ENCODE assay signal across 8 cellular contexts in the genomic region with DNA sequence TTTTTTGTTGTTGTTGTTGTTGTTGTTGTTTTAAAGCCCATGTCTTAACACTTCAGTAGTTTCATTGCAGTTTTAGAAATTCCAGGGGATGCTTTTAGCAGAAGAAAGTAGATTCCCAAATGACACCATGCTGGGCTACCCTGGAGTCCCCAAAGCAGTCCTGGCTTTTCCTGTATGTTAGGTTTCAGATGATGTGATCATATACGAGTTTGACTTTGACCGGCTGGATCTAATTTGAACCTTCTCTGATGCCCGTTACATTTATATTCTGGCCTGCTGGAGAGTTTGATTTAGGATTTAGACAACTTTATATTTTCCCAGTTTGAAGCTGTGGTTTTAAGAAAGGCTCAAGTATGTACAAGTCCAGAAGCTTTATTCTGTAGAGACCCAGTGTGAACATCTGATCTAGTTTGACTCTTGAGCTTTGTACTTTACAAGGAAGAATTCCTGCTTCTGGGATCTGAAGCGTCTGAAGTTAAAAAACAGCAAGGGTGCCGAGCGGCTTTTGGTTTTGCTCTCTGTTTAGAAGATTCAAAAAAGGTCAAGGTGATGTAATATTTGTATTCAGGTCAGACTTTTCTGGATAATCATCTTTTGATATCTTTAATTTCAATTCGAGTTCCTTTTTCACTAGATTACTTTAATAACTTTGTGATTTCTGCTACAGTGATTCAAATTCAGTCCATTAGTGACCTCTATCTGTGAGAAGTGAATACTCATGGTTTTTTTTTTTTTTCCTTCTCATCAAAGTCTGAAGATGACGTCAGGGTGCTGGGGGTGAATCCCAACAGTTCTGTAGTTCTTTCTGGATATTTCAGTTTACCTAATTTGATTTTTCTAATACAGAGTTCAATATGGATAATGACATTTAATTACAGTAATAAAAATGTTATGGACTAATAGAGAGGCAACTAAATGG. TPM values are rescaled to one million over a fixed set of nuclear protein-coding genes. Genes with fewer than 3 reads are reported as not detected.
DNase-seq lines count a peak whose midpoint lies in the region; ATAC-seq, FAIRE-seq and TF ChIP-seq lines count a peak whose summit lies in the region.

No MANE protein-coding gene starts in this region.

- H3F3A ChIP-seq in SK-N-SH (replicated peaks; ENCODE audit: insufficient read depth): peaks cover 24% of the 10 kb centered on the region

- H3K4me2 ChIP-seq in SK-N-SH: peak overlapping the region; percentile 96; the same call in 1 of the 2 replicates

- CTCF ChIA-PET in SK-N-SH (lab: Yijun Ruan, JAX): no interaction called here

- FAIRE-seq in HTR-8/SVneo (lab: Jason Lieb, UNC): no peak

- H2AFZ ChIP-seq in SK-N-SH (ENCODE audit: low read depth): peak overlapping the region; percentile 3; the same call in 1 of the 2 replicates

- H3K36me3 ChIP-seq in SK-N-SH (replicated peaks in 1 of 2; ENCODE audit: control insufficient read depth in 1 of 2, insufficient read depth in 2 of 2, low read length in 1 of 2) (no peaks in the 10 kb centered on the region), heart right ventricle (no peaks in the 10 kb centered on the region), subcutaneous abdominal adipose tissue (ENCODE audit: control insufficient read depth in 5 of 5, insufficient read depth in 5 of 5, low read length in 5 of 5) (no peaks in the 10 kb centered on the region)

- H3K79me2 ChIP-seq in SK-N-SH (ENCODE audit: insufficient read depth): peaks cover 91% of the 10 kb centered on the region

- TF ChIP-seq CTCF in SK-N-SH (IDR thresholded peaks at IDR 0.05): peak; percentile 77
- peak in 7 of 9 donors; percentile 34 to 70 (median 56) for TF ChIP-seq CTCF in heart right ventricle (IDR thresholded peaks at IDR 0.05)

- H3K9ac ChIP-seq in SK-N-SH (peak overlapping the region; percentile 79; the same call in 1 of the 2 replicates), subcutaneous abdominal adipose tissue (ENCODE audit: low read length in 5 of 5) (peak overlapping the region in 2 of 5 donors; percentile 19 to 59)

- H4K20me1 ChIP-seq in SK-N-SH (ENCODE audit: insufficient read depth): peaks cover 24% of the 10 kb centered on the region

- peak overlapping the region; percentile 66 to 86; a peak in 2 of 4 replicates for H3K4me3 ChIP-seq in SK-N-SH (ENCODE audit: low read depth in 2 of 2, low read length in 1 of 2)
- H3K4me3 ChIP-seq in heart right ventricle: peak overlapping the region in 5 of 10 donors; percentile 19 to 65 (median 36)
- peak overlapping the region in 3 of 5 donors; percentile 34 to 86 (median 83) for H3K4me3 ChIP-seq in subcutaneous abdominal adipose tissue (ENCODE audit: low read depth in 1 of 5, low read length in 5 of 5)

- H3K9me3 ChIP-seq in SK-N-SH (no peaks in the 10 kb centered on the region), heart right ventricle (no peaks in the 10 kb centered on the region), subcutaneous abdominal adipose tissue (ENCODE audit: control insufficient read depth in 5 of 5, low read length in 5 of 5) (no peaks in the 10 kb centered on the region)

- 22% methylated on average over 8 of the region's 8 CpGs for WGBS in SK-N-SH (ENCODE audit: low lambda C conversion rate)
- 29 to 33% methylated on average over 8 of the region's 8 CpGs for WGBS in heart right ventricle, 2 donors

- TF ChIP-seq RAD21 in SK-N-SH (IDR thresholded peaks at IDR 0.05; ENCODE audit: low read length): peak; percentile 53

- H3K4me1 ChIP-seq in SK-N-SH (ENCODE audit: control insufficient read depth in 1 of 2, insufficient read depth in 2 of 2, low read depth in 1 of 2, low read length in 1 of 2) (peaks cover 0 to 14% of the 10 kb centered on the region in 2 experiments; a peak in 2 of 4 replicates), heart right ventricle (peaks cover 3 to 33% (median 23%) of the 10 kb centered on the region in 9 donors), subcutaneous abdominal adipose tissue (ENCODE audit: control insufficient read depth in 5 of 5, insufficient read depth in 5 of 5, low read length in 5 of 5) (peaks cover 8 to 49% (median 45%) of the 10 kb centered on the region in 5 donors)

- DNase-seq in HTR-8/SVneo (ENCODE audit: insufficient read length, low spot score) (peak; percentile 23), SK-N-SH (peak; percentile 27), heart right ventricle (no peak), GM19238 (ENCODE audit: insufficient read length, low spot score) (no peak)
- DNase-seq in activated CD4-positive, alpha-beta T cell treated with anti-CD3 and anti-CD28 coated beads for 4 hours: no peak

- H3K27ac ChIP-seq in SK-N-SH (ENCODE audit: low read depth in 2 of 2, low read length in 1 of 2): peak overlapping the region in 1 of 2 experiments; percentile 66; a peak in 2 of 4 replicates
- H3K27ac ChIP-seq in heart right ventricle: peak overlapping the region in 4 of 10 donors; percentile 5 to 29 (median 18)
- peak overlapping the region; percentile 70 for H3K27ac ChIP-seq in subcutaneous abdominal adipose tissue (ENCODE audit: low read depth, low read length)

- POLR2A ChIA-PET in SK-N-SH (lab: Yijun Ruan, JAX): no interaction called here

- H3K27me3 ChIP-seq in SK-N-SH (ENCODE audit: insufficient read depth): no peaks in the 10 kb centered on the region
- H3K27me3 ChIP-seq in heart right ventricle: peaks cover 0 to 51% (median 39%) of the 10 kb centered on the region in 7 donors
- peaks cover 0 to 16% (median 4%) of the 10 kb centered on the region in 5 donors for H3K27me3 ChIP-seq in subcutaneous abdominal adipose tissue (ENCODE audit: control insufficient read depth in 5 of 5, insufficient read depth in 4 of 5, low read length in 5 of 5)

- no peak for TF ChIP-seq EP300 in SK-N-SH (IDR thresholded peaks at IDR 0.05; ENCODE audit: borderline replicate concordance in 1 of 2, low read depth in 1 of 2, low read length in 1 of 2)

- intact Hi-C loops in heart right ventricle (cut with DNase I): loop anchor here in 4 of 10 donors (10.0 kb wide), 3 partner anchors 131 to 1531 kb away; no protein-coding TSS in a partner anchor

- no peaks in the 10 kb centered on the region for H3K9me2 ChIP-seq in SK-N-SH

- ATAC-seq in heart right ventricle: peak in 1 of 8 donors; percentile 39
- ATAC-seq in HG03175 (IDR thresholded peaks at IDR 0.05; ENCODE audit: unreplicated experiment): no peak
- ATAC-seq in HG02973 (IDR thresholded peaks at IDR 0.05; ENCODE audit: unreplicated experiment): no peak

TF ChIP-seq in SK-N-SH, 30 proteins besides CTCF, POLR2A, EP300 and RAD21:
- TF ChIP-seq ELF1 (IDR thresholded peaks at IDR 0.05) (no peak), MAX (IDR thresholded peaks at IDR 0.05; ENCODE audit: low read depth) (no peak), SMC3 (IDR thresholded peaks at IDR 0.05; ENCODE audit: low read depth, low read length) (no peak), MEF2A (IDR thresholded peaks at IDR 0.05; ENCODE audit: borderline replicate concordance, low read depth) (no peak), FOXM1 (IDR thresholded peaks at IDR 0.05; ENCODE audit: low read depth) (no peak), RCOR1 (IDR thresholded peaks at IDR 0.05; ENCODE audit: low read length) (no peak), TCF12 (IDR thresholded peaks at IDR 0.05) (no peak), RFX5 (IDR thresholded peaks at IDR 0.05; ENCODE audit: low read length) (no peak)
- TF ChIP-seq, protein P1, sequence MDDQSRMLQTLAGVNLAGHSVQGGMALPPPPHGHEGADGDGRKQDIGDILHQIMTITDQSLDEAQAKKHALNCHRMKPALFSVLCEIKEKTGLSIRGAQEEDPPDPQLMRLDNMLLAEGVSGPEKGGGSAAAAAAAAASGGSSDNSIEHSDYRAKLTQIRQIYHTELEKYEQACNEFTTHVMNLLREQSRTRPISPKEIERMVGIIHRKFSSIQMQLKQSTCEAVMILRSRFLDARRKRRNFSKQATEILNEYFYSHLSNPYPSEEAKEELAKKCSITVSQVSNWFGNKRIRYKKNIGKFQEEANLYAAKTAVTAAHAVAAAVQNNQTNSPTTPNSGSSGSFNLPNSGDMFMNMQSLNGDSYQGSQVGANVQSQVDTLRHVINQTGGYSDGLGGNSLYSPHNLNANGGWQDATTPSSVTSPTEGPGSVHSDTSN (IDR thresholded peaks at IDR 0.05): no peak
- TF ChIP-seq, protein P2, sequence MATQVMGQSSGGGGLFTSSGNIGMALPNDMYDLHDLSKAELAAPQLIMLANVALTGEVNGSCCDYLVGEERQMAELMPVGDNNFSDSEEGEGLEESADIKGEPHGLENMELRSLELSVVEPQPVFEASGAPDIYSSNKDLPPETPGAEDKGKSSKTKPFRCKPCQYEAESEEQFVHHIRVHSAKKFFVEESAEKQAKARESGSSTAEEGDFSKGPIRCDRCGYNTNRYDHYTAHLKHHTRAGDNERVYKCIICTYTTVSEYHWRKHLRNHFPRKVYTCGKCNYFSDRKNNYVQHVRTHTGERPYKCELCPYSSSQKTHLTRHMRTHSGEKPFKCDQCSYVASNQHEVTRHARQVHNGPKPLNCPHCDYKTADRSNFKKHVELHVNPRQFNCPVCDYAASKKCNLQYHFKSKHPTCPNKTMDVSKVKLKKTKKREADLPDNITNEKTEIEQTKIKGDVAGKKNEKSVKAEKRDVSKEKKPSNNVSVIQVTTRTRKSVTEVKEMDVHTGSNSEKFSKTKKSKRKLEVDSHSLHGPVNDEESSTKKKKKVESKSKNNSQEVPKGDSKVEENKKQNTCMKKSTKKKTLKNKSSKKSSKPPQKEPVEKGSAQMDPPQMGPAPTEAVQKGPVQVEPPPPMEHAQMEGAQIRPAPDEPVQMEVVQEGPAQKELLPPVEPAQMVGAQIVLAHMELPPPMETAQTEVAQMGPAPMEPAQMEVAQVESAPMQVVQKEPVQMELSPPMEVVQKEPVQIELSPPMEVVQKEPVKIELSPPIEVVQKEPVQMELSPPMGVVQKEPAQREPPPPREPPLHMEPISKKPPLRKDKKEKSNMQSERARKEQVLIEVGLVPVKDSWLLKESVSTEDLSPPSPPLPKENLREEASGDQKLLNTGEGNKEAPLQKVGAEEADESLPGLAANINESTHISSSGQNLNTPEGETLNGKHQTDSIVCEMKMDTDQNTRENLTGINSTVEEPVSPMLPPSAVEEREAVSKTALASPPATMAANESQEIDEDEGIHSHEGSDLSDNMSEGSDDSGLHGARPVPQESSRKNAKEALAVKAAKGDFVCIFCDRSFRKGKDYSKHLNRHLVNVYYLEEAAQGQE (IDR thresholded peaks at IDR 0.05; ENCODE audit: low read depth, low read length): no peak

RNA-seq across cellular contexts. Expression of gene FLRT2, which starts 6.2 kb away (rescaled TPM):
- 10.8 and 14.1 TPM in 2 replicates for polyA plus RNA-seq in SK-N-SH (2012; rRNA removed)
- 5.9 and 7.3 TPM in 2 replicates for polyA plus RNA-seq in SK-N-SH (2012; cell fraction: cytosol; rRNA removed)
- polyA plus RNA-seq in SK-N-SH (2012; cell fraction: nucleus; rRNA removed): 23.0 and 43.1 TPM in 2 replicates
- 1 to 10 TPM; 1.5 to 7.5 (median 3.4) TPM for total RNA-seq in heart right ventricle
- polyA plus RNA-seq in heart right ventricle: 1 to 10 TPM; 1.1 to 1.5 TPM

Comparison
In these comparisons a context has a peak if more than half of its experiments do, and no peak if none do; other contexts are left out.
1. DNase-seq: peak in HTR-8/SVneo (single experiment) and SK-N-SH (single experiment); none in heart right ventricle (0 of 2), GM19238 (single experiment) and activated CD4-positive, alpha-beta T cell treated with anti-CD3 and anti-CD28 coated beads for 4 hours (0 of 2).